In genomic region chr20:44585042-44585968, GRCh38 we compare ENCODE assay signal across 15 cellular contexts. TPM values are rescaled to one million over a fixed set of nuclear protein-coding genes. Genes with fewer than 3 reads are reported as not detected.
A peak's percentile ranks its signal among the peaks of the same experiment; 100 is the strongest.
DNase-seq lines count a peak whose midpoint lies in the region; ATAC-seq and TF ChIP-seq lines count a peak whose summit lies in the region.
"Had no signal": no experiment of that assay in that cellular context is flagged by ENCODE, and none has a peak within 500 bp of the region (broad histone marks: within the 10 kb centered on the region; RNA-seq: fewer than 3 reads in every experiment).

No MANE protein-coding gene starts in this region.

- intact Hi-C loops in prostate gland (cut with DNase I) = no loop called here

- H3K9me3 ChIP-seq in skeletal muscle tissue (ENCODE audit: control insufficient read depth in 3 of 3, low read length in 3 of 3) = no peaks in the 10 kb centered on the region
- no peaks in the 10 kb centered on the region for H3K9me3 ChIP-seq in prostate gland

- H3K4me3 Mint-ChIP-seq in endothelial cell (ENCODE audit: unreplicated experiment) = peak overlapping the region; percentile 93
- H3K4me3 Mint-ChIP-seq: activated naive CD4-positive, alpha-beta T cell treated with anti-CD3 and anti-CD28 coated beads, Interleukin-2, amount 10 ng/mL, durations not matched to agents 7 days and 5 days; HFFc6 had no signal

- H3K27me3 Mint-ChIP-seq in endothelial cell (ENCODE audit: unreplicated experiment) = peaks cover 2% of the 10 kb centered on the region

- ATAC-seq in GM18502 (IDR thresholded peaks at IDR 0.05; ENCODE audit: poor library complexity, unreplicated experiment) (peak; percentile 36), HG03064 (IDR thresholded peaks at IDR 0.05; ENCODE audit: low read depth, unreplicated experiment) (peak; percentile 7), GM21390 (IDR thresholded peaks at IDR 0.05; ENCODE audit: unreplicated experiment) (no peak)

- H3K4me3 ChIP-seq in skeletal muscle tissue (ENCODE audit: low read length in 3 of 3) (peak overlapping the region; percentile 73 to 91 (median 83)), prostate gland (no peak overlapping the region)

- peaks cover 22% of the 10 kb centered on the region for H3K36me3 Mint-ChIP-seq in endothelial cell (ENCODE audit: low read depth, unreplicated experiment)
- H3K36me3 Mint-ChIP-seq: activated naive CD4-positive, alpha-beta T cell treated with anti-CD3 and anti-CD28 coated beads, Interleukin-2, amount 10 ng/mL, durations not matched to agents 7 days and 5 days had no signal

- TF ChIP-seq POLR2A in prostate gland (IDR thresholded peaks at IDR 0.05) = no peak

- no peak for TF ChIP-seq CTCF in endothelial cell (IDR thresholded peaks at IDR 0.05; ENCODE audit: unreplicated experiment)
- no peak for TF ChIP-seq CTCF in prostate gland (IDR thresholded peaks at IDR 0.05)

- H3K27ac Mint-ChIP-seq in endothelial cell (ENCODE audit: unreplicated experiment) = peak overlapping the region; percentile 9
- H3K27ac Mint-ChIP-seq: activated naive CD4-positive, alpha-beta T cell treated with anti-CD3 and anti-CD28 coated beads, Interleukin-2, amount 10 ng/mL, durations not matched to agents 7 days and 5 days; HFFc6 had no signal

- peak overlapping the region in 2 of 3 donors; percentile 20 to 89 for H3K9ac ChIP-seq in skeletal muscle tissue (ENCODE audit: low read depth in 1 of 3, low read length in 3 of 3)

- H3K4me1 Mint-ChIP-seq in endothelial cell (ENCODE audit: unreplicated experiment) = peaks cover 69% of the 10 kb centered on the region

- peaks cover 50 to 64% (median 59%) of the 10 kb centered on the region in 3 donors for H3K4me1 ChIP-seq in skeletal muscle tissue (ENCODE audit: control insufficient read depth in 3 of 3, insufficient read depth in 3 of 3, low read length in 3 of 3)
- H3K4me1 ChIP-seq in prostate gland (replicated peaks) = no peaks in the 10 kb centered on the region

- H3K36me3 ChIP-seq in skeletal muscle tissue (ENCODE audit: control insufficient read depth in 3 of 3, insufficient read depth in 3 of 3, low read length in 3 of 3) = peaks cover 0 to 8% (median 3%) of the 10 kb centered on the region in 3 donors
- no peaks in the 10 kb centered on the region for H3K36me3 ChIP-seq in prostate gland

- peak overlapping the region; percentile 93 for H3K27ac ChIP-seq in skeletal muscle tissue (ENCODE audit: low read depth, low read length)
- peak overlapping the region in 1 of 2 donors; percentile 74 for H3K27ac ChIP-seq in prostate gland
- H3K27ac ChIP-seq: HL-60 had no signal

- H3K9me3 Mint-ChIP-seq in endothelial cell (ENCODE audit: unreplicated experiment) = no peaks in the 10 kb centered on the region
- H3K9me3 Mint-ChIP-seq: activated naive CD4-positive, alpha-beta T cell treated with anti-CD3 and anti-CD28 coated beads, Interleukin-2, amount 10 ng/mL, durations not matched to agents 7 days and 5 days; HFFc6 had no signal

- no peak for DNase-seq in endothelial cell (ENCODE audit: low spot score)
- DNase-seq in NCI-H1092 treated with DMSO at 0.1 percent for 48 hours (lab: John Stamatoyannopoulos, UW) = no peak
- DNase-seq in NCI-H1417 treated with DMSO at 0.1 percent for 48 hours (lab: John Stamatoyannopoulos, UW) = no peak
- no peak for DNase-seq in prostate gland (ENCODE audit: low spot score)
- DNase-seq: activated naive CD4-positive, alpha-beta T cell treated with anti-CD3 and anti-CD28 coated beads, Interleukin-2, amount 10 ng/mL, durations not matched to agents 7 days and 5 days; DMS153; HFFc6; NCI-H146; SHP77 treated with DMSO at 0.1 percent for 48 hours; stimulated activated CD4-positive, alpha-beta T cell treated with anti-CD3 and anti-CD28 coated beads, Interleukin-4, amount 100 ng/mL, for 4 hours had no signal

- H3K27me3 ChIP-seq in skeletal muscle tissue (ENCODE audit: control insufficient read depth in 3 of 3, insufficient read depth in 3 of 3, low read length in 3 of 3) (no peaks in the 10 kb centered on the region), prostate gland (replicated peaks; ENCODE audit: insufficient read depth) (no peaks in the 10 kb centered on the region)

- WGBS in prostate gland = 84% methylated on average over 7 of the region's 7 CpGs

RNA-seq across cellular contexts. Expression of gene PKIG, which starts 2.9 kb away (rescaled TPM):
- 184 TPM for total RNA-seq in endothelial cell (ENCODE audit: unreplicated experiment)
- total RNA-seq in skeletal muscle tissue = 37.1 TPM
- 10 to 100 TPM; 60.9 to 81.1 TPM for total RNA-seq in prostate gland

Comparison
In these comparisons a context has a peak if more than half of its experiments do, and no peak if none do; other contexts are left out.
1. H3K4me3 ChIP-seq: peak in skeletal muscle tissue (3 of 3); none in prostate gland (0 of 2).